Comparison of ENCODE assay signal across 1 cellular context in the genomic region with DNA sequence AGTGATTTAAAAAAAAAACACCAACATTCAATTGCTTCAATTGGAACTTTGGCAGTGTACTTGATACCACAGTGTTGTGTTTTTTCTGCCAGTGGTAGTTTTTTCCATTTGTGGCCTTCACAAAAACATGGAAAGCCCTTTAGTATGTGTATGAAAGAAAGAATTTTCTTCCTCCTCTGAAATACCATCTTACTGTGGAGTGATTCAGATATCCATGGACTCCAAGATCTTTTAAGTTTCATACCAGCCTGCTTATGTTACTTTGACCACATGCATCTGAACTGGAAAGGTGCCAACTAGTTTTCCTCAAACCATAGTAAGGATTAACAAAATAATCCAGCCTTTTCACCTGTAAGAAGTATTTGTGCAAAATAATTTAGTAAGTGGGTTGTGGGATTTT.
A peak's percentile ranks its signal among the peaks of the same experiment; 100 is the strongest.
TF ChIP-seq lines count a peak whose summit lies in the region.

No MANE protein-coding gene starts in this region.

TF ChIP-seq in K562, 482 proteins besides CTCF, POLR2A, EP300 and RAD21:
- TF ChIP-seq MNT (conservative IDR thresholded peaks at IDR 0.05): 0 out of 4 replicates have a peak, but pooled peaks of 1 of the 2 experiments have one; percentile 2
- TF ChIP-seq NFIC (IDR thresholded peaks at IDR 0.05): peak; percentile 95
- peak; percentile 32; the same call in 1 of the 2 replicates for TF ChIP-seq NFIX (CRISPR knock-in tag; IDR thresholded peaks at IDR 0.05; ENCODE audit: low read depth)
- TF ChIP-seq, protein P1, sequence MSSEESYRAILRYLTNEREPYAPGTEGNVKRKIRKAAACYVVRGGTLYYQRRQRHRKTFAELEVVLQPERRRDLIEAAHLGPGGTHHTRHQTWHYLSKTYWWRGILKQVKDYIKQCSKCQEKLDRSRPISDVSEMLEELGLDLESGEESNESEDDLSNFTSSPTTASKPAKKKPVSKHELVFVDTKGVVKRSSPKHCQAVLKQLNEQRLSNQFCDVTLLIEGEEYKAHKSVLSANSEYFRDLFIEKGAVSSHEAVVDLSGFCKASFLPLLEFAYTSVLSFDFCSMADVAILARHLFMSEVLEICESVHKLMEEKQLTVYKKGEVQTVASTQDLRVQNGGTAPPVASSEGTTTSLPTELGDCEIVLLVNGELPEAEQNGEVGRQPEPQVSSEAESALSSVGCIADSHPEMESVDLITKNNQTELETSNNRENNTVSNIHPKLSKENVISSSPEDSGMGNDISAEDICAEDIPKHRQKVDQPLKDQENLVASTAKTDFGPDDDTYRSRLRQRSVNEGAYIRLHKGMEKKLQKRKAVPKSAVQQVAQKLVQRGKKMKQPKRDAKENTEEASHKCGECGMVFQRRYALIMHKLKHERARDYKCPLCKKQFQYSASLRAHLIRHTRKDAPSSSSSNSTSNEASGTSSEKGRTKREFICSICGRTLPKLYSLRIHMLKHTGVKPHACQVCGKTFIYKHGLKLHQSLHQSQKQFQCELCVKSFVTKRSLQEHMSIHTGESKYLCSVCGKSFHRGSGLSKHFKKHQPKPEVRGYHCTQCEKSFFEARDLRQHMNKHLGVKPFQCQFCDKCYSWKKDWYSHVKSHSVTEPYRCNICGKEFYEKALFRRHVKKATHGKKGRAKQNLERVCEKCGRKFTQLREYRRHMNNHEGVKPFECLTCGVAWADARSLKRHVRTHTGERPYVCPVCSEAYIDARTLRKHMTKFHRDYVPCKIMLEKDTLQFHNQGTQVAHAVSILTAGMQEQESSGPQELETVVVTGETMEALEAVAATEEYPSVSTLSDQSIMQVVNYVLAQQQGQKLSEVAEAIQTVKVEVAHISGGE (CRISPR knock-in tag; IDR thresholded peaks at IDR 0.05): no peak
